Comparison of ENCODE assay signal across 14 cellular contexts in genomic region chr9:127583605-127584053, GRCh38. TPM values are rescaled to one million over a fixed set of nuclear protein-coding genes. Genes with fewer than 3 reads are reported as not detected.
A peak's percentile ranks its signal among the peaks of the same experiment; 100 is the strongest.
DNase-seq lines count a peak whose midpoint lies in the region; ATAC-seq and TF ChIP-seq lines count a peak whose summit lies in the region.
"Had no signal": no experiment of that assay in that cellular context is flagged by ENCODE, and none has a peak within 500 bp of the region (broad histone marks: within the 10 kb centered on the region; RNA-seq: fewer than 3 reads in every experiment).

No MANE protein-coding gene starts in this region.

- no peaks in the 10 kb centered on the region for H3K27me3 ChIP-seq in adrenal gland
- H3K27me3 ChIP-seq in suprapubic skin: no peaks in the 10 kb centered on the region
- H3K27me3 ChIP-seq: neural progenitor cell had no signal

- intact Hi-C loops in adrenal gland (cut with DNase I): loop anchor here in 1 of 2 donors (5.0 to 10.0 kb wide), 2 partner anchors 61 to 341 kb away; no protein-coding TSS in a partner anchor

- H3K36me3 ChIP-seq in adrenal gland (replicated peaks in 1 of 2) (no peaks in the 10 kb centered on the region), suprapubic skin (no peaks in the 10 kb centered on the region)
- H3K36me3 ChIP-seq: neural progenitor cell had no signal

- ATAC-seq in HG02678 (IDR thresholded peaks at IDR 0.05; ENCODE audit: unreplicated experiment): no peak

- 50 to 53% (median 52%) methylated on average over 1 of the region's 1 CpG for WGBS in adrenal gland, 4 donors
- 53% methylated on average over 1 of the region's 1 CpG for WGBS in suprapubic skin

- H3K4me3 ChIP-seq in adrenal gland (no peak overlapping the region), fibroblast of pulmonary artery (replicated peaks; ENCODE audit: low read depth, low read length) (no peak overlapping the region), suprapubic skin (no peak overlapping the region)
- H3K4me3 ChIP-seq: neural progenitor cell had no signal

- TF ChIP-seq CTCF in adrenal gland (IDR thresholded peaks at IDR 0.05) (no peak), fibroblast of pulmonary artery (IDR thresholded peaks at IDR 0.05; ENCODE audit: low read length, missing control alignments) (no peak), suprapubic skin (IDR thresholded peaks at IDR 0.05) (no peak)

- DNase-seq in HT1080 (ENCODE audit: low read depth): peak; percentile 92
- DNase-seq in adrenal gland: no peak
- peak; percentile 92 for DNase-seq in fibroblast of pulmonary artery (ENCODE audit: low read depth)
- DNase-seq in suprapubic skin (ENCODE audit: low spot score in 2 of 2): no peak
- no peak for DNase-seq in HK-2 (ENCODE audit: unreplicated experiment)
- DNase-seq in NCI-H774 (lab: John Stamatoyannopoulos, UW): no peak
- no peak for DNase-seq in AML-193 (lab: John Stamatoyannopoulos, UW)
- DNase-seq: H7; Kasumi-1; NCI-H446; stimulated activated CD4-positive, alpha-beta T cell treated with anti-CD3 and anti-CD28 coated beads, Interleukin-15, amount 100 ng/mL, for 24 hours; stimulated activated CD8-positive, alpha-beta memory T cell treated with anti-CD3 and anti-CD28 coated beads, Interleukin-4, amount 100 ng/mL, for 48 hours had no signal

- H3K4me1 ChIP-seq in adrenal gland (replicated peaks in 1 of 2): peaks cover 28 to 31% of the 10 kb centered on the region in 2 donors
- peaks cover 35% of the 10 kb centered on the region for H3K4me1 ChIP-seq in suprapubic skin

- no peak for TF ChIP-seq EP300 in suprapubic skin (IDR thresholded peaks at IDR 0.05)

- H3K27ac ChIP-seq in adrenal gland: peak overlapping the region in 4 of 5 donors; percentile 30 to 59 (median 44)
- H3K27ac ChIP-seq in suprapubic skin: peak overlapping the region; percentile 36
- H3K27ac ChIP-seq: neural progenitor cell had no signal

- H3K9me3 ChIP-seq in adrenal gland (replicated peaks in 1 of 3) (no peaks in the 10 kb centered on the region), suprapubic skin (no peaks in the 10 kb centered on the region)

- no peak for TF ChIP-seq POLR2A in adrenal gland (IDR thresholded peaks at IDR 0.05)
- TF ChIP-seq POLR2A in suprapubic skin (IDR thresholded peaks at IDR 0.05): no peak

RNA-seq across cellular contexts. Expression of gene STXBP1, which starts 28.4 kb away (rescaled TPM):
- total RNA-seq in HT1080 (2014; rRNA removed; shearing (Covaris generic)): 9.6 and 10.4 TPM in 2 replicates
- 17.7 and 29.5 TPM in 2 replicates for polyA plus RNA-seq in HT1080 (2015; cell fraction: cytosol; rRNA removed)
- polyA plus RNA-seq in HT1080 (2015; cell fraction: nucleus; rRNA removed): 19.4 and 25.1 TPM in 2 replicates
- 100 to 1,000 TPM in 1 of 8 donors, 10 to 100 TPM in 7; 36.1 to 169 (median 69.5) TPM for total RNA-seq in adrenal gland
- 10 to 100 TPM; 29.4 to 61.6 (median 29.7) TPM for polyA plus RNA-seq in adrenal gland
- 10 to 100 TPM; 18.4 to 28.2 (median 24.5) TPM for total RNA-seq in suprapubic skin

Comparison
In these comparisons a context has a peak if more than half of its experiments do, and no peak if none do; other contexts are left out.
1. DNase-seq: peak in HT1080 (single experiment) and fibroblast of pulmonary artery (single experiment); none in adrenal gland (0 of 7), suprapubic skin (0 of 2), HK-2 (single experiment), NCI-H774 (single experiment) and AML-193 (0 of 2).